8 cellular contexts compared by ENCODE assay signal in the genomic region with DNA sequence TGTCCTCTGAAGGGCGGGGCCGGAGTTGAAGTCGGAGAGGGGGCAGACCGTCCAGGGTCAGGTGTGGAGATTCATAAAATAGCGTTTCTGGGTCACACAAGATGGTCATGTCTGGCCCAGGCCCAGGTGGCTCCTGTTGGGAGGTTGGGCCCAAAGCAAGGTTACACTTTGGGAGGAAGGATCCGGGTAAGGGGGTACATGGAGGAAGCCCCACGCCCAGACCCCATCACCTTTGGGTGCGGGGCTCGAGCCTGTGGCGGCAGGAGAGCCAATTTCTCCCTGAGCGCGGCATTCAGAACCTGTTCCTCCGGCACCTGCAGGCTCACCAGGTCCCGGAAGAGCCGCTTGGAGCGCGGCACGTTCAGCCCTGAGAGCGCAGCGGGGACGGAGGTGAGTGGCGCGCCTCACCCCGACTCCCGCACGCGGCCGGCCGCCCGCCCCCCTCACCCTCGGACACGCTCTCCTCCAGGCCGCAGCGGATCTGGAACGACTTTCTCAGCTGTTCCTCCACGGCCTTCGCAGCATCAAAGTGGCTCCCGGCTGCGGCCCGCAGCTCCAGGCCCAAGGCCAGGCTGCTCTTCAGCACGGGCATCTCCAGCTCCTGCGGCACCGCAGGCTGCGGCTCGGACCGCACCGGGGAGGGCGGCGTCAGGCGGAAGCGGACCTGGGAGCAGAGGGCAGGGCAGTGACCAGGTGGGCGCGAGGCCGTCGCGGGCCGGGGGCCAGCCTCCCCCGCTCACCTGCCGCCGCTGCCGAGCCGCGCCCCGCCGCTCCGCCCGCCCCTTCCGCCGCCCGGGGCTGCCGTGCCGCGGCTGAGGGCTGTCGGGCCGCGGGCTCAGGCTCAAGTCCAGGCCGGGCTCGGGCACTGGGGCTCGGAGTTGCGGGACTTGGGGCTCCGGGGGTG. TPM values are rescaled to one million over a fixed set of nuclear protein-coding genes. Genes with fewer than 3 reads are reported as not detected.
DNase-seq lines count a peak whose midpoint lies in the region; ATAC-seq and TF ChIP-seq lines count a peak whose summit lies in the region.

No MANE protein-coding gene starts in this region.

- peaks cover 26% of the 10 kb centered on the region for H3K36me3 Mint-ChIP-seq in activated naive CD8-positive, alpha-beta T cell treated with anti-CD3 and anti-CD28 coated beads, Interleukin-2, amount 10 ng/mL, durations not matched to agents 7 days and 5 days

- TSS peak; percentile 58 for BruUV-seq in A673 (replicated peaks; lab: Mats Ljungman, UMichigan)

- H3K36me3 ChIP-seq in A673 (ENCODE audit: insufficient read depth, low read length, poor library complexity, severe bottlenecking) = peaks cover 41% of the 10 kb centered on the region

- H3K4me3 ChIP-seq in A673 (ENCODE audit: low read depth, low read length, poor library complexity, severe bottlenecking) (peak overlapping the region; percentile 91), retinal pigment epithelial cell (ENCODE audit: low read length) (peak overlapping the region; percentile 83)

- peak overlapping the region; percentile 96 for H3K27ac ChIP-seq in A673 (ENCODE audit: low read depth, low read length, poor library complexity, severe bottlenecking)

- CTCF ChIA-PET in A673 (lab: Charles Lee) = no interaction called here

- H3K27me3 Mint-ChIP-seq in activated naive CD8-positive, alpha-beta T cell treated with anti-CD3 and anti-CD28 coated beads, Interleukin-2, amount 10 ng/mL, durations not matched to agents 7 days and 5 days = no peaks in the 10 kb centered on the region

- peak; percentile 32 for DNase-seq in A673 (ENCODE audit: low spot score)
- DNase-seq in RKO (ENCODE audit: low spot score) = peak; percentile 61
- DNase-seq in activated naive CD8-positive, alpha-beta T cell treated with anti-CD3 and anti-CD28 coated beads, Interleukin-2, amount 10 ng/mL, durations not matched to agents 7 days and 5 days = peak; percentile 72
- DNase-seq in left ventricle myocardium superior = peak; percentile 55
- DNase-seq in retinal pigment epithelial cell (ENCODE audit: low read depth) = no peak
- no peak for DNase-seq in NCI-H524 treated with DMSO at 0.1 percent for 48 hours (lab: John Stamatoyannopoulos, UW)

- ATAC-seq in GM18511 (IDR thresholded peaks at IDR 0.05; ENCODE audit: unreplicated experiment) (peak; percentile 42), HG02981 (IDR thresholded peaks at IDR 0.05; ENCODE audit: unreplicated experiment) (peak; percentile 25), left ventricle myocardium superior (peak; percentile 41)
- ATAC-seq in activated naive CD8-positive, alpha-beta T cell treated with anti-CD3 and anti-CD28 coated beads, Interleukin-2, amount 10 ng/mL, durations not matched to agents 7 days and 5 days (ENCODE audit: low read depth) = peak; percentile 36

- H3K4me3 Mint-ChIP-seq in activated naive CD8-positive, alpha-beta T cell treated with anti-CD3 and anti-CD28 coated beads, Interleukin-2, amount 10 ng/mL, durations not matched to agents 7 days and 5 days = peak overlapping the region; percentile 94

- H3K9me3 ChIP-seq in A673 (ENCODE audit: low read depth, low read length, poor library complexity, severe bottlenecking) = no peaks in the 10 kb centered on the region

- no peaks in the 10 kb centered on the region for H3K27me3 ChIP-seq in A673 (replicated peaks; ENCODE audit: insufficient read depth, low read depth, low read length, poor library complexity)

- TF ChIP-seq CTCF in A673 (conservative IDR thresholded peaks at IDR 0.05; ENCODE audit: low read depth, low read length) = no peak
- TF ChIP-seq CTCF in retinal pigment epithelial cell (conservative IDR thresholded peaks at IDR 0.05; ENCODE audit: low read depth, low read length) = no peak

- POLR2A ChIA-PET in A673 (lab: Charles Lee; ENCODE audit: low non-redundant PET) = no interaction called here
- POLR2A ChIA-PET in activated naive CD8-positive, alpha-beta T cell treated with anti-CD3 and anti-CD28 coated beads, Interleukin-2, amount 10 ng/mL, durations not matched to agents 7 days and 5 days (lab: Charles Lee) = interaction anchor here (0.6 to 2.0 kb wide), 14 partner anchors 9 to 353 kb away, joined by 3 to 28 read pairs (median 4); a partner anchor contains a TSS

- no peaks in the 10 kb centered on the region for H3K9me3 Mint-ChIP-seq in activated naive CD8-positive, alpha-beta T cell treated with anti-CD3 and anti-CD28 coated beads, Interleukin-2, amount 10 ng/mL, durations not matched to agents 7 days and 5 days

- intact Hi-C loops in A673 (cut with micrococcal nuclease; ENCODE audit: unreplicated experiment) (no loop called here), left ventricle myocardium superior (cut with micrococcal nuclease) (no loop called here)

- H3K4me1 ChIP-seq in A673 (ENCODE audit: insufficient read depth, low read length, poor library complexity, severe bottlenecking) = peaks cover 22% of the 10 kb centered on the region

- H3K4me1 Mint-ChIP-seq in activated naive CD8-positive, alpha-beta T cell treated with anti-CD3 and anti-CD28 coated beads, Interleukin-2, amount 10 ng/mL, durations not matched to agents 7 days and 5 days = peaks cover 32% of the 10 kb centered on the region

- peak overlapping the region; percentile 98 for H3K27ac Mint-ChIP-seq in activated naive CD8-positive, alpha-beta T cell treated with anti-CD3 and anti-CD28 coated beads, Interleukin-2, amount 10 ng/mL, durations not matched to agents 7 days and 5 days

RNA-seq across cellular contexts. Expression of a gene that starts 0.6 kb away (rescaled TPM):
- total RNA-seq in A673 (2021) (27.3 and 37.3 TPM in 2 replicates), left ventricle myocardium superior (10.3 TPM)
- 10 to 100 TPM; 84.4 to 93.6 TPM for total RNA-seq in activated naive CD8-positive, alpha-beta T cell treated with anti-CD3 and anti-CD28 coated beads, Interleukin-2, amount 10 ng/mL, durations not matched to agents 7 days and 5 days

RNA-seq across cellular contexts. Expression of a gene that starts 6.0 kb away (rescaled TPM):
- total RNA-seq in A673 (2021) = 65.3 and 85.9 TPM in 2 replicates
- 10 to 100 TPM; 48.5 to 49.0 TPM for total RNA-seq in activated naive CD8-positive, alpha-beta T cell treated with anti-CD3 and anti-CD28 coated beads, Interleukin-2, amount 10 ng/mL, durations not matched to agents 7 days and 5 days
- total RNA-seq in left ventricle myocardium superior = 25.8 TPM

RNA-seq across cellular contexts. Expression of a gene that starts 7.2 kb away (rescaled TPM):
- total RNA-seq in A673 (2021) = 0.45 and 1.1 TPM in 2 replicates
- total RNA-seq in activated naive CD8-positive, alpha-beta T cell treated with anti-CD3 and anti-CD28 coated beads, Interleukin-2, amount 10 ng/mL, durations not matched to agents 7 days and 5 days = 1 to 10 TPM; 6.2 to 6.5 TPM
- total RNA-seq in left ventricle myocardium superior = 4.2 TPM

RNA-seq across cellular contexts. Expression of a gene that starts 28.4 kb away (rescaled TPM):
- 2.9 and 3.9 TPM in 2 replicates for total RNA-seq in A673 (2021)
- 1 to 10 TPM; 3.5 to 5.9 TPM for total RNA-seq in activated naive CD8-positive, alpha-beta T cell treated with anti-CD3 and anti-CD28 coated beads, Interleukin-2, amount 10 ng/mL, durations not matched to agents 7 days and 5 days
- 0.32 TPM for total RNA-seq in left ventricle myocardium superior

RNA-seq across cellular contexts. Expression of a gene that starts 43.4 kb away (rescaled TPM):
- total RNA-seq in A673 (2021) = 69.0 and 71.0 TPM in 2 replicates
- total RNA-seq in activated naive CD8-positive, alpha-beta T cell treated with anti-CD3 and anti-CD28 coated beads, Interleukin-2, amount 10 ng/mL, durations not matched to agents 7 days and 5 days = 100 to 1,000 TPM; 157 to 159 TPM
- 51.1 TPM for total RNA-seq in left ventricle myocardium superior

Comparison
In these comparisons a context has a peak if more than half of its experiments do, and no peak if none do; other contexts are left out.
1. DNase-seq: peak in A673 (single experiment), RKO (single experiment), activated naive CD8-positive, alpha-beta T cell treated with anti-CD3 and anti-CD28 coated beads, Interleukin-2, amount 10 ng/mL, durations not matched to agents 7 days and 5 days (single experiment) and left ventricle myocardium superior (single experiment); none in retinal pigment epithelial cell (single experiment) and NCI-H524 treated with DMSO at 0.1 percent for 48 hours (single experiment).
2. Peak in every context shown above with its lines, with median percentiles within 50 percentile points of each other: ATAC-seq.